ENCODE assay signal across 9 cellular contexts in genomic region chr7:5636914-5637313, GRCh38. TPM values are rescaled to one million over a fixed set of nuclear protein-coding genes. Genes with fewer than 3 reads are reported as not detected.
DNase-seq lines count a peak whose midpoint lies in the region; ATAC-seq and TF ChIP-seq lines count a peak whose summit lies in the region.
"Had no signal": no experiment of that assay in that cellular context is flagged by ENCODE, and none has a peak within 500 bp of the region (broad histone marks: within the 10 kb centered on the region; RNA-seq: fewer than 3 reads in every experiment).

No MANE protein-coding gene starts in this region.

- CTCF ChIA-PET in naive thymus-derived CD4-positive, alpha-beta T cell (lab: Charles Lee): interaction anchor here (1.0 to 1.5 kb wide), 2 partner anchors 30 to 65 kb away, joined by 3 read pairs; no protein-coding TSS in a partner anchor

- H3K27me3 Mint-ChIP-seq in naive thymus-derived CD4-positive, alpha-beta T cell: no peaks in the 10 kb centered on the region

- POLR2A ChIA-PET in naive thymus-derived CD4-positive, alpha-beta T cell (lab: Charles Lee): no interaction called here

- no peak overlapping the region for H3K27ac ChIP-seq in naive thymus-derived CD4-positive, alpha-beta T cell (ENCODE audit: low read depth, low read length)

- no peaks in the 10 kb centered on the region for H3K9me3 Mint-ChIP-seq in naive thymus-derived CD4-positive, alpha-beta T cell

- intact Hi-C loops in naive thymus-derived CD4-positive, alpha-beta T cell (cut with micrococcal nuclease): no loop called here

- no peak overlapping the region for H3K4me3 Mint-ChIP-seq in naive thymus-derived CD4-positive, alpha-beta T cell

- H3K4me3 ChIP-seq in AG10803 (ENCODE audit: low read length): peak overlapping the region; percentile 1
- no peak overlapping the region for H3K4me3 ChIP-seq in naive thymus-derived CD4-positive, alpha-beta T cell (ENCODE audit: low read length)
- H3K4me3 ChIP-seq: GM12878 had no signal

- DNase-seq in AG10803 (ENCODE audit: low read depth) (peak; percentile 92), OCI-M1 (lab: John Stamatoyannopoulos, UW) (peak; percentile 0), fibroblast of gingiva (ENCODE audit: low read depth) (peak; percentile 92), retina (no peak)
- DNase-seq in naive thymus-derived CD4-positive, alpha-beta T cell: no peak

- peak; percentile 19 for TF ChIP-seq CTCF in AG10803 (conservative IDR thresholded peaks at IDR 0.05; ENCODE audit: low read length)

- H3K4me1 Mint-ChIP-seq in naive thymus-derived CD4-positive, alpha-beta T cell: peaks cover 11 to 45% (median 35%) of the 10 kb centered on the region in 7 donors

- H3K27me3 ChIP-seq in naive thymus-derived CD4-positive, alpha-beta T cell (ENCODE audit: control insufficient read depth in 2 of 2, insufficient read depth in 2 of 2, low read length in 2 of 2): no peaks in the 10 kb centered on the region

- ATAC-seq in naive thymus-derived CD4-positive, alpha-beta T cell: no peak
- ATAC-seq in GM21515 (IDR thresholded peaks at IDR 0.05; ENCODE audit: unreplicated experiment): no peak
- ATAC-seq in HG02610 (IDR thresholded peaks at IDR 0.05; ENCODE audit: unreplicated experiment): no peak
- ATAC-seq in HG02798 (IDR thresholded peaks at IDR 0.05; ENCODE audit: poor library complexity, unreplicated experiment): no peak
- ATAC-seq: GM12878 had no signal

- peak overlapping the region in 5 of 9 donors; percentile 19 to 86 (median 54) for H3K27ac Mint-ChIP-seq in naive thymus-derived CD4-positive, alpha-beta T cell

- peaks cover 4 to 74% (median 23%) of the 10 kb centered on the region in 3 experiments for H3K36me3 ChIP-seq in naive thymus-derived CD4-positive, alpha-beta T cell (ENCODE audit: control insufficient read depth in 2 of 3, insufficient read depth in 3 of 3, low read length in 3 of 3)

- H3K9me3 ChIP-seq in naive thymus-derived CD4-positive, alpha-beta T cell (ENCODE audit: control insufficient read depth in 2 of 3, low read length in 3 of 3): no peaks in the 10 kb centered on the region

- peaks cover 5 to 39% (median 20%) of the 10 kb centered on the region in 5 donors for H3K36me3 Mint-ChIP-seq in naive thymus-derived CD4-positive, alpha-beta T cell

- H3K4me1 ChIP-seq in naive thymus-derived CD4-positive, alpha-beta T cell (ENCODE audit: control insufficient read depth in 2 of 2, insufficient read depth in 2 of 2, low read length in 2 of 2): peaks cover 5 to 13% of the 10 kb centered on the region in 2 donors

RNA-seq across cellular contexts. Expression of gene FSCN1, which starts 44.3 kb away (rescaled TPM):
- total RNA-seq in naive thymus-derived CD4-positive, alpha-beta T cell: 10 to 100 TPM in 1 of 5 experiments, 1 to 10 TPM in 4; 1.1 to 22.6 (median 6.2) TPM
- polyA plus RNA-seq in naive thymus-derived CD4-positive, alpha-beta T cell: under 1 TPM in 1 of 2 donors, not detected in 1; 0.09 TPM

Comparison
In these comparisons a context has a peak if more than half of its experiments do, and no peak if none do; other contexts are left out.
1. DNase-seq: peak in AG10803 (single experiment), OCI-M1 (single experiment) and fibroblast of gingiva (single experiment); none in naive thymus-derived CD4-positive, alpha-beta T cell (0 of 9) and retina (single experiment).